9 cellular contexts compared by ENCODE assay signal in the genomic region with DNA sequence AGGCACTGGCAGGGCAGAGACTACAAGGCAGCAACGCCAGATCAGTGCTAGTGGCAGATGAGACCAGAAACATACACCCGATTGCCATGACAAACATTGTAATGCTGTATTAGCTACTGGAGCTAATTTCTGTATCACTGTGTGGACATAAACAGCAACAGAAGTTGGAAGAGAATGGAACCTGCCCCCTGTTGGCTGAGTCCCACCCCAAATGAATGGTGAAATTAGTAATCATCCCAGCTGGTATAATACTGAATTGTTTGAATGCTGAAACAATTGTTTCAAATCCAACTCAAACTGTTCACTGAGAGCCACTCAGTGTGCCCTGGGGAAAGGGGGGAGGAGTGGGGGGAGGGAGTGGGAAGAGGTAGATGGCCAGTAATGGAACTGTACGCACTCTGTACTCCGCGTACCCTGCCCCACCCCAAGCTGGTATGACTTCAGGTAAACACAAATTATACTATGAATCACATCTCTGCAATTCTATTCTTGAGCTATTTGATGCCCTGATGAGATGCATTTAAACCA. TPM values are rescaled to one million over a fixed set of nuclear protein-coding genes. Genes with fewer than 3 reads are reported as not detected.
DNase-seq lines count a peak whose midpoint lies in the region; ATAC-seq and TF ChIP-seq lines count a peak whose summit lies in the region.
"Had no signal": no experiment of that assay in that cellular context is flagged by ENCODE, and none has a peak within 500 bp of the region (broad histone marks: within the 10 kb centered on the region; RNA-seq: fewer than 3 reads in every experiment).

No MANE protein-coding gene starts in this region.

- H3K9me3 Mint-ChIP-seq in activated T-cell treated with anti-CD3 and anti-CD28 coated beads, Interleukin-2, amount 50 U/mL, for 4 hours: peaks cover 24% of the 10 kb centered on the region
- peaks cover 7% of the 10 kb centered on the region for H3K9me3 Mint-ChIP-seq in type B pancreatic cell

- no peaks in the 10 kb centered on the region for H3K79me2 ChIP-seq in SK-N-SH (ENCODE audit: insufficient read depth)

- H2AFZ ChIP-seq in SK-N-SH (ENCODE audit: low read depth): no peak overlapping the region

- H3K4me2 ChIP-seq in SK-N-SH: no peak overlapping the region

- CTCF ChIA-PET in SK-N-SH (lab: Yijun Ruan, JAX): interaction anchor here (1.2 to 2.7 kb wide), 8 partner anchors 9 to 190 kb away, joined by 3 to 19 read pairs (median 4); no protein-coding TSS in a partner anchor

- H3K4me3 Mint-ChIP-seq in activated T-cell treated with anti-CD3 and anti-CD28 coated beads, Interleukin-2, amount 50 U/mL, for 4 hours: peak overlapping the region; percentile 56
- H3K4me3 Mint-ChIP-seq in type B pancreatic cell: peak overlapping the region; percentile 24

- TF ChIP-seq CTCF in SK-N-SH (IDR thresholded peaks at IDR 0.05) (peak; percentile 36), kidney epithelial cell (IDR thresholded peaks at IDR 0.05; ENCODE audit: insufficient read depth, low read length, poor library complexity, severe bottlenecking) (peak; percentile 28), type B pancreatic cell (conservative IDR thresholded peaks at IDR 0.05) (no peak)

- DNase-seq in activated T-cell treated with anti-CD3 and anti-CD28 coated beads, Interleukin-2, amount 50 U/mL, for 4 hours: no peak
- DNase-seq in activated T-cell treated with anti-CD3 and anti-CD28 coated beads for 4 hours (no peak), SK-N-SH (peak; percentile 33), kidney epithelial cell (ENCODE audit: low read depth) (no peak), type B pancreatic cell (ENCODE audit: extremely low spot score, unreplicated experiment) (no peak), GF-D8 (lab: John Stamatoyannopoulos, UW) (no peak)
- DNase-seq in stimulated activated CD4-positive, alpha-beta T cell treated with anti-CD3 and anti-CD28 coated beads, Interleukin-2, amount 100 ng/mL, for 48 hours: no peak
- DNase-seq: psoas muscle had no signal

- H4K20me1 ChIP-seq in SK-N-SH (ENCODE audit: insufficient read depth): no peaks in the 10 kb centered on the region

- POLR2A ChIA-PET in SK-N-SH (lab: Yijun Ruan, JAX): no interaction called here

- H3K9me3 ChIP-seq in SK-N-SH: no peaks in the 10 kb centered on the region
- H3K9me3 ChIP-seq: psoas muscle had no signal

- no peaks in the 10 kb centered on the region for H3F3A ChIP-seq in SK-N-SH (replicated peaks; ENCODE audit: insufficient read depth)

- TF ChIP-seq EP300 in SK-N-SH (IDR thresholded peaks at IDR 0.05; ENCODE audit: borderline replicate concordance in 1 of 2, low read depth in 1 of 2, low read length in 1 of 2): no peak

- H3K27me3 ChIP-seq in SK-N-SH (ENCODE audit: insufficient read depth): no peaks in the 10 kb centered on the region
- no peaks in the 10 kb centered on the region for H3K27me3 ChIP-seq in kidney epithelial cell (ENCODE audit: control insufficient read depth, insufficient read depth, low read length)

- peak overlapping the region; percentile 85 for H3K27ac Mint-ChIP-seq in type B pancreatic cell

- H3K27me3 Mint-ChIP-seq in activated T-cell treated with anti-CD3 and anti-CD28 coated beads, Interleukin-2, amount 50 U/mL, for 4 hours (ENCODE audit: low read depth): no peaks in the 10 kb centered on the region
- H3K27me3 Mint-ChIP-seq in type B pancreatic cell: no peaks in the 10 kb centered on the region

- peak; percentile 13; the same call in 1 of the 2 replicates for TF ChIP-seq RAD21 in SK-N-SH (IDR thresholded peaks at IDR 0.05; ENCODE audit: low read length)

- ATAC-seq in activated T-cell treated with anti-CD3 and anti-CD28 coated beads, Interleukin-2, amount 50 U/mL, for 4 hours: peak; percentile 45 to 47
- no peak for ATAC-seq in HG03108 (IDR thresholded peaks at IDR 0.05; ENCODE audit: unreplicated experiment)
- ATAC-seq: psoas muscle had no signal

- H3K4me3 ChIP-seq in SK-N-SH (ENCODE audit: low read depth in 2 of 2, low read length in 1 of 2) (no peak overlapping the region), kidney epithelial cell (ENCODE audit: low read depth, low read length) (no peak overlapping the region)
- H3K4me3 ChIP-seq: psoas muscle had no signal

- peaks cover 11% of the 10 kb centered on the region for H3K36me3 Mint-ChIP-seq in activated T-cell treated with anti-CD3 and anti-CD28 coated beads, Interleukin-2, amount 50 U/mL, for 4 hours (ENCODE audit: insufficient read depth)
- no peaks in the 10 kb centered on the region for H3K36me3 Mint-ChIP-seq in type B pancreatic cell

- no peaks in the 10 kb centered on the region for H3K9me2 ChIP-seq in SK-N-SH

- 0 out of 4 replicates have a peak overlapping the region, but pooled peaks of 1 of the 2 experiments have one; percentile 17 for H3K27ac ChIP-seq in SK-N-SH (ENCODE audit: low read depth in 2 of 2, low read length in 1 of 2)
- H3K27ac ChIP-seq: psoas muscle had no signal

- peaks cover 69% of the 10 kb centered on the region for H3K4me1 Mint-ChIP-seq in activated T-cell treated with anti-CD3 and anti-CD28 coated beads, Interleukin-2, amount 50 U/mL, for 4 hours (ENCODE audit: low read depth)
- H3K4me1 Mint-ChIP-seq in type B pancreatic cell (ENCODE audit: unreplicated experiment): peaks cover 9% of the 10 kb centered on the region

- H3K36me3 ChIP-seq in SK-N-SH (replicated peaks in 1 of 2; ENCODE audit: control insufficient read depth in 1 of 2, insufficient read depth in 2 of 2, low read length in 1 of 2) (no peaks in the 10 kb centered on the region), kidney epithelial cell (ENCODE audit: control insufficient read depth, insufficient read depth, low read length) (no peaks in the 10 kb centered on the region)

- H3K4me1 ChIP-seq in SK-N-SH (ENCODE audit: control insufficient read depth in 1 of 2, insufficient read depth in 2 of 2, low read depth in 1 of 2, low read length in 1 of 2): peaks cover 10 to 16% of the 10 kb centered on the region in 2 experiments; a peak in 3 of 4 replicates
- H3K4me1 ChIP-seq: psoas muscle had no signal

- WGBS in SK-N-SH (ENCODE audit: low lambda C conversion rate): 46% methylated on average over 5 of the region's 5 CpGs

- H3K9ac ChIP-seq in SK-N-SH: no peak overlapping the region

TF ChIP-seq in SK-N-SH, 30 proteins besides CTCF, POLR2A, EP300 and RAD21 (continues in another document):
- TF ChIP-seq, protein P1, sequence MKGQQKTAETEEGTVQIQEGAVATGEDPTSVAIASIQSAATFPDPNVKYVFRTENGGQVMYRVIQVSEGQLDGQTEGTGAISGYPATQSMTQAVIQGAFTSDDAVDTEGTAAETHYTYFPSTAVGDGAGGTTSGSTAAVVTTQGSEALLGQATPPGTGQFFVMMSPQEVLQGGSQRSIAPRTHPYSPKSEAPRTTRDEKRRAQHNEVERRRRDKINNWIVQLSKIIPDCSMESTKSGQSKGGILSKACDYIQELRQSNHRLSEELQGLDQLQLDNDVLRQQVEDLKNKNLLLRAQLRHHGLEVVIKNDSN (IDR thresholded peaks at IDR 0.05; ENCODE audit: borderline replicate concordance, low read depth): no peak
- TF ChIP-seq MEF2A (IDR thresholded peaks at IDR 0.05; ENCODE audit: borderline replicate concordance, low read depth): no peak
- TF ChIP-seq, protein P2, sequence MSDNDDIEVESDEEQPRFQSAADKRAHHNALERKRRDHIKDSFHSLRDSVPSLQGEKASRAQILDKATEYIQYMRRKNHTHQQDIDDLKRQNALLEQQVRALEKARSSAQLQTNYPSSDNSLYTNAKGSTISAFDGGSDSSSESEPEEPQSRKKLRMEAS (IDR thresholded peaks at IDR 0.05; ENCODE audit: low read depth): no peak
- no peak for TF ChIP-seq SIN3A (IDR thresholded peaks at IDR 0.05; ENCODE audit: borderline replicate concordance, low read depth, low read length)
- TF ChIP-seq NRF1 (IDR thresholded peaks at IDR 0.05; ENCODE audit: low read depth, low read length): no peak
- TF ChIP-seq, protein P3, sequence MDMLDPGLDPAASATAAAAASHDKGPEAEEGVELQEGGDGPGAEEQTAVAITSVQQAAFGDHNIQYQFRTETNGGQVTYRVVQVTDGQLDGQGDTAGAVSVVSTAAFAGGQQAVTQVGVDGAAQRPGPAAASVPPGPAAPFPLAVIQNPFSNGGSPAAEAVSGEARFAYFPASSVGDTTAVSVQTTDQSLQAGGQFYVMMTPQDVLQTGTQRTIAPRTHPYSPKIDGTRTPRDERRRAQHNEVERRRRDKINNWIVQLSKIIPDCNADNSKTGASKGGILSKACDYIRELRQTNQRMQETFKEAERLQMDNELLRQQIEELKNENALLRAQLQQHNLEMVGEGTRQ (IDR thresholded peaks at IDR 0.05; ENCODE audit: borderline replicate concordance, low read depth, low read length): no peak
- TF ChIP-seq EZH2phosphoT487 (IDR thresholded peaks at IDR 0.05; ENCODE audit: borderline replicate concordance, low read depth): no peak

RNA-seq across cellular contexts. Expression of a gene that starts 11.2 kb away (rescaled TPM):
- 100 to 1,000 TPM in 1 of 3 donors, 10 to 100 TPM in 2; 77.2 to 105 (median 92.4) TPM for total RNA-seq in activated T-cell treated with anti-CD3 and anti-CD28 coated beads, Interleukin-2, amount 50 U/mL, for 4 hours
- 0.46 and 0.62 TPM in 2 replicates for polyA plus RNA-seq in SK-N-SH (2012; rRNA removed)
- 0.66 and 0.93 TPM in 2 replicates for polyA plus RNA-seq in SK-N-SH (2012; cell fraction: cytosol; rRNA removed)
- polyA plus RNA-seq in SK-N-SH (2012; cell fraction: nucleus; rRNA removed): 0.26 and 0.57 TPM in 2 replicates
- total RNA-seq in kidney epithelial cell: 7.2 and 10.0 TPM in 2 replicates
- total RNA-seq in type B pancreatic cell (ENCODE audit: low replicate concordance): 2.3 and 2.8 TPM in 2 replicates

RNA-seq across cellular contexts. Expression of a gene that starts 40.9 kb away (rescaled TPM):
- 10 to 100 TPM; 25.0 to 31.9 (median 31.7) TPM for total RNA-seq in activated T-cell treated with anti-CD3 and anti-CD28 coated beads, Interleukin-2, amount 50 U/mL, for 4 hours
- polyA plus RNA-seq in SK-N-SH (2012; rRNA removed): 20.1 and 32.3 TPM in 2 replicates
- polyA plus RNA-seq in SK-N-SH (2012; cell fraction: cytosol; rRNA removed): 27.8 and 30.5 TPM in 2 replicates
- 18.5 and 36.1 TPM in 2 replicates for polyA plus RNA-seq in SK-N-SH (2012; cell fraction: nucleus; rRNA removed)
- total RNA-seq in kidney epithelial cell (63.9 and 68.1 TPM in 2 replicates), type B pancreatic cell (ENCODE audit: low replicate concordance) (43.4 and 46.9 TPM in 2 replicates)
